Comparison of ENCODE assay signal across 6 cellular contexts in the genomic region with DNA sequence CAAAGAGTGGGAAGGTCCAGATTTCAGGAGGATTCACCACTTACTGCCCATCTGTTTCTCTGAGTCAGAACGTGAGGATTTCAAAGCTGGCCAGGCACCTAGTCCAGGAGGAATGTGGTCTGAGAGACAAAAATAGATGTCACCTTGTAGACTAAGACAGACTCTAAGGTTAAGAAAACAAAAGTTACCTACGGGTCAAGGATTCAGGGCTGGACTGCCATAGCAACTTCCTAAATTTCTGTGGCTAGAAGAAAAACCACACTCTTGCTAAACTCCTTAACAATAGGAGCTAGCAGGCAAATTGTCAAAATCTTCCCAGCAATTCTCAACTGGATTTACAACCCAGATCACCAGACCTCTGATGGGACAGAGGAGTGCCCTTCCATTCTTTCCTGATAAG.
DNase-seq lines count a peak whose midpoint lies in the region; ATAC-seq, FAIRE-seq and TF ChIP-seq lines count a peak whose summit lies in the region.
"Not testable (repeated sequence)": the region's sequence is repeated elsewhere in the genome, so short reads cannot be mapped to it uniquely, and the experiment has no call there.

No MANE protein-coding gene starts in this region.

- not testable (repeated sequence) for H3K36me3 Mint-ChIP-seq in astrocyte (ENCODE audit: low read depth, unreplicated experiment)

- H3K4me2 ChIP-seq in DND-41 (ENCODE audit: insufficient read depth, low read length); astrocyte (ENCODE audit: low read length): not testable (repeated sequence)

- not testable (repeated sequence) for H4K20me1 ChIP-seq in DND-41 (ENCODE audit: insufficient read depth, low read length); astrocyte (ENCODE audit: insufficient read depth, low read length)

- H3K9me3 Mint-ChIP-seq in astrocyte (ENCODE audit: unreplicated experiment) = not testable (repeated sequence)

- H3K4me3 Mint-ChIP-seq in astrocyte (ENCODE audit: unreplicated experiment) = not testable (repeated sequence)

- H2AFZ ChIP-seq in DND-41 (ENCODE audit: low read depth, low read length); astrocyte (ENCODE audit: low read depth, low read length): not testable (repeated sequence)

- not testable (repeated sequence) for ATAC-seq in DND-41 (ENCODE audit: insufficient read depth, low read depth)

- FAIRE-seq in astrocyte (lab: Jason Lieb, UNC) = not testable (repeated sequence)

- DNase-seq in DND-41 = not testable (repeated sequence)
- DNase-seq in M059J (ENCODE audit: low read depth) = peak; percentile 78
- DNase-seq in RPMI7951 (ENCODE audit: low read depth) = peak; percentile 77
- DNase-seq in astrocyte (ENCODE audit: low read depth) = peak; percentile 75
- DNase-seq in fibroblast of the aortic adventitia (ENCODE audit: low read depth) = peak; percentile 31
- DNase-seq in left kidney (ENCODE audit: low read depth, low spot score) = peak; percentile 1

- peaks cover 35% of the 10 kb centered on the region for H3K4me1 ChIP-seq in DND-41 (ENCODE audit: insufficient read depth, low read length)
- not testable (repeated sequence) for H3K4me1 ChIP-seq in astrocyte (ENCODE audit: insufficient read depth, low read length)

- not testable (repeated sequence) for H3K36me3 ChIP-seq in DND-41 (ENCODE audit: insufficient read depth, low read length); astrocyte (ENCODE audit: insufficient read depth, low read length)

- H3K9ac ChIP-seq in DND-41 (ENCODE audit: low read depth, low read length); astrocyte (ENCODE audit: low read length): not testable (repeated sequence)

- H3K79me2 ChIP-seq in DND-41 (ENCODE audit: insufficient read depth, low read length); astrocyte (ENCODE audit: insufficient read depth, low read length): not testable (repeated sequence)

- not testable (repeated sequence) for H3K4me1 Mint-ChIP-seq in astrocyte (ENCODE audit: low read depth, unreplicated experiment)

- peak overlapping the region; percentile 57; the same call in 1 of the 2 replicates for H3K27ac ChIP-seq in DND-41 (ENCODE audit: low read length)
- not testable (repeated sequence) for H3K27ac ChIP-seq in astrocyte (ENCODE audit: low read depth, low read length)

- not testable (repeated sequence) for H3K27me3 Mint-ChIP-seq in astrocyte (ENCODE audit: low read depth, unreplicated experiment)

- not testable (repeated sequence) for H3K27me3 ChIP-seq in DND-41 (ENCODE audit: insufficient read depth, low read length, poor library complexity); astrocyte (ENCODE audit: insufficient read depth, low read length)

- not testable (repeated sequence) for TF ChIP-seq CTCF in DND-41 (IDR thresholded peaks at IDR 0.05; ENCODE audit: borderline replicate concordance, extremely low read depth, low read length, poor library complexity, severe bottlenecking); astrocyte (IDR thresholded peaks at IDR 0.05; ENCODE audit: insufficient read depth, low read depth, low read length); fibroblast of the aortic adventitia (IDR thresholded peaks at IDR 0.05; ENCODE audit: insufficient read depth, low read length)

- not testable (repeated sequence) for H3K27ac Mint-ChIP-seq in astrocyte (ENCODE audit: unreplicated experiment)

- H3K9me3 ChIP-seq in DND-41 (ENCODE audit: insufficient read depth, low read length, severe bottlenecking); astrocyte (ENCODE audit: insufficient read depth, low read depth, low read length): not testable (repeated sequence)

- H3K4me3 ChIP-seq in DND-41 (ENCODE audit: low read depth in 1 of 2, low read length in 2 of 2); astrocyte (ENCODE audit: insufficient read depth, low read depth, low read length); fibroblast of the aortic adventitia (ENCODE audit: low read depth, low read length): not testable (repeated sequence)
